In the genomic region with DNA sequence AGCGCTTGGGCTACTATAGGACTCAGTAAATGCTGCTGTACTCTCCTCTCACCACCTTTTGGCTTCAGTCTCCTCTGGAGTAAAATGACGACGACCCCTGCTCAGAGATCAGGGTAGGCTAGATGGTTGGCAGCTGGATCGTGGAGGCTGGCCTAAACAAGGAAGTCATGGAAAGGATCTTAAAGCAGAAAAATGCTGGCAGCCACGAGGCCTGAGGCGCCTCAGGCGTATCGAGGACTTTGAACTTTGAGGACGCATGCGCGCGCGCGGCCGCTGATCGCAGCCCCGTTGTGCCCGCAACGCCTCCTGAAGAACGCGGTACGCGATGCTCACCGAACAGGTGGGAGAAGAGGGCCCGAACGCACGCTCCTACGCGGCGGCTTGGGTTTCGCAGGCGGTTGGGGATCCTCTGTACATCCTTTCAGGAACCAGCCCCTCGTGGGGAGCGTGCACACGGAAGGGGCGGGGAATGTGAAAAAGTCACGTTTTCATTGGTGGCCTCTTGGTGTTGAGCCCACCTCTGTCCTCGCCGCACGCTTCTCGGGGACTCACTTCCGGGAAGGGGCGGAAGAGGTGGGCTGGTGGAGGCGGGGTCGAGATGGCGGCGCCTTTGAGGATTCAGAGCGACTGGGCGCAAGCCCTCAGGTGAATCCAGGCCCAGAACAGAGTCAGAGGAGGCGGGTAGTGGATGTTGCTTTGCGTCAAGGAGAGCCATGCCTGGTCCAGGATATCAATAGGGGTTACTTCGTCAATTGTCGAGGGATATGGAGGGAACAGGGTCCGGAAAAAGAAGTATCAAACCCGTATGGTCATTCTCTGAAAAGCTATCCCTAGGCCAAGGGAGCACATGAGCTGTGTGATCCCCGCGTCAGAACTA, we compare ENCODE assay signal across 8 cellular contexts. TPM values are rescaled to one million over a fixed set of nuclear protein-coding genes. Genes with fewer than 3 reads are reported as not detected.
A peak's percentile ranks its signal among the peaks of the same experiment; 100 is the strongest.
DNase-seq lines count a peak whose midpoint lies in the region; ATAC-seq, FAIRE-seq and TF ChIP-seq lines count a peak whose summit lies in the region.

A gene (minus strand): TSS at position 423 of the 877 bp plus-strand sequence. CDS start 3,468 bp downstream, outside the sequence.
A gene with protein sequence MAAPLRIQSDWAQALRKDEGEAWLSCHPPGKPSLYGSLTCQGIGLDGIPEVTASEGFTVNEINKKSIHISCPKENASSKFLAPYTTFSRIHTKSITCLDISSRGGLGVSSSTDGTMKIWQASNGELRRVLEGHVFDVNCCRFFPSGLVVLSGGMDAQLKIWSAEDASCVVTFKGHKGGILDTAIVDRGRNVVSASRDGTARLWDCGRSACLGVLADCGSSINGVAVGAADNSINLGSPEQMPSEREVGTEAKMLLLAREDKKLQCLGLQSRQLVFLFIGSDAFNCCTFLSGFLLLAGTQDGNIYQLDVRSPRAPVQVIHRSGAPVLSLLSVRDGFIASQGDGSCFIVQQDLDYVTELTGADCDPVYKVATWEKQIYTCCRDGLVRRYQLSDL (plus strand): TSS at position 576 of the 877 bp plus-strand sequence. CDS start 23 bp downstream, at position 599.

- H3K4me3 ChIP-seq in HUES64 (ENCODE audit: low read length) (peak within 1 kb of the TSS; percentile 93), OCI-LY1 (ENCODE audit: low read depth, low read length, poor library complexity, severe bottlenecking) (peak within 1 kb of the TSS; percentile 69)

- ATAC-seq in GM21447 (IDR thresholded peaks at IDR 0.05; ENCODE audit: unreplicated experiment), result peak; percentile 97

- H3K4me1 ChIP-seq in HUES64 (ENCODE audit: insufficient read depth, low read length), result peaks cover 15% of the 10 kb centered on the region; the same call in 1 of the 2 replicates
- peaks cover 28% of the 10 kb centered on the region for H3K4me1 ChIP-seq in OCI-LY1 (ENCODE audit: insufficient read depth, low read length, severe bottlenecking)

- H3K4me3 Mint-ChIP-seq in Calu3 (ENCODE audit: low read depth, unreplicated experiment), result peak within 1 kb of the TSS; percentile 92
- peak within 1 kb of the TSS; percentile 97 for H3K4me3 Mint-ChIP-seq in mesothelial cell of epicardium

- H3K9me3 Mint-ChIP-seq in Calu3 (ENCODE audit: low read depth, unreplicated experiment) (no peaks in the 10 kb centered on the region), mesothelial cell of epicardium (no peaks in the 10 kb centered on the region)

- H3K9ac ChIP-seq in HUES64 (ENCODE audit: low read depth, low read length) (peak within 1 kb of the TSS; percentile 97), OCI-LY1 (ENCODE audit: low read length) (peak within 1 kb of the TSS; percentile 86)

- H4K20me1 ChIP-seq in OCI-LY1 (ENCODE audit: insufficient read depth, low read length), result no peaks in the 10 kb centered on the region

- peak within 1 kb of the TSS; percentile 98 for H3K27ac ChIP-seq in HUES64 (ENCODE audit: low read depth, low read length)
- H3K27ac ChIP-seq in OCI-LY1 (ENCODE audit: low read depth, low read length, poor library complexity, severe bottlenecking), result peak within 1 kb of the TSS; percentile 84

- CTCF ChIA-PET in Calu3 (lab: Charles Lee), result no interaction called here

- H3K36me3 Mint-ChIP-seq in Calu3 (ENCODE audit: insufficient read depth, unreplicated experiment) (peaks cover 42% of the 10 kb centered on the region), mesothelial cell of epicardium (peaks cover 8% of the 10 kb centered on the region)

- H3K27ac Mint-ChIP-seq in Calu3 (ENCODE audit: unreplicated experiment) (peak within 1 kb of the TSS; percentile 93), mesothelial cell of epicardium (peak within 1 kb of the TSS; percentile 99)

- DNase-seq in Calu3 (peak; percentile 93), mesothelial cell of epicardium (ENCODE audit: low spot score in 2 of 2, unreplicated experiment in 2 of 2) (peak; percentile 88 to 92)
- DNase-seq in activated CD8-positive, alpha-beta memory T cell treated with anti-CD3 and anti-CD28 coated beads, Interleukin-2, amount 50 U/mL, for 4 hours, result peak; percentile 90
- peak; percentile 92 to 94 for DNase-seq in stimulated activated CD8-positive, alpha-beta memory T cell treated with anti-CD3 and anti-CD28 coated beads, Interleukin-15, amount 100 ng/mL, for 48 hours (ENCODE audit: low read depth in 2 of 2)

- no peaks in the 10 kb centered on the region for H3K9me3 ChIP-seq in HUES64 (ENCODE audit: insufficient read depth, low read depth, low read length)
- H3K9me3 ChIP-seq in OCI-LY1 (ENCODE audit: low read length), result no peaks in the 10 kb centered on the region

- no peaks in the 10 kb centered on the region for H3K9me2 ChIP-seq in OCI-LY1 (ENCODE audit: low read depth, low read length)

- peak; percentile 59 for FAIRE-seq in endometrium (lab: Jason Lieb, UNC)

- BruUV-seq in Calu3 (replicated peaks; lab: Mats Ljungman, UMichigan), result no TSS peak

- no peak within 1 kb of the TSS for H2AFZ ChIP-seq in OCI-LY1 (ENCODE audit: low read length)

- peak within 1 kb of the TSS; percentile 88 for H3K4me2 ChIP-seq in OCI-LY1 (ENCODE audit: low read length)

- TF ChIP-seq CTCF in Calu3 (IDR thresholded peaks at IDR 0.05; ENCODE audit: unreplicated experiment) (no peak), OCI-LY1 (IDR thresholded peaks at IDR 0.05; ENCODE audit: low read length) (no peak), mesothelial cell of epicardium (IDR thresholded peaks at IDR 0.05; ENCODE audit: unreplicated experiment) (no peak)

- H3K27me3 Mint-ChIP-seq in Calu3 (ENCODE audit: unreplicated experiment) (no peaks in the 10 kb centered on the region), mesothelial cell of epicardium (ENCODE audit: low read depth) (no peaks in the 10 kb centered on the region)

- H3K4me1 Mint-ChIP-seq in Calu3 (ENCODE audit: low read depth, unreplicated experiment), result peaks cover 21% of the 10 kb centered on the region
- H3K4me1 Mint-ChIP-seq in mesothelial cell of epicardium, result peaks cover 25% of the 10 kb centered on the region

- peaks cover 48% of the 10 kb centered on the region for H3K36me3 ChIP-seq in HUES64 (ENCODE audit: insufficient read depth, low read length)
- H3K36me3 ChIP-seq in OCI-LY1 (ENCODE audit: insufficient read depth, low read length), result peaks cover 40% of the 10 kb centered on the region

- H3K27me3 ChIP-seq in HUES64 (ENCODE audit: insufficient read depth, low read length), result no peaks in the 10 kb centered on the region
- no peaks in the 10 kb centered on the region for H3K27me3 ChIP-seq in OCI-LY1 (ENCODE audit: insufficient read depth, low read length)

- intact Hi-C loops in Calu3 (cut with micrococcal nuclease; ENCODE audit: unreplicated experiment), result no loop called here

- no peaks in the 10 kb centered on the region for H3F3A ChIP-seq in OCI-LY1 (ENCODE audit: insufficient read depth, low read length)

- WGBS in HUES64, result under 1% methylated on average over 57 of the region's 57 CpGs

- peaks cover 25% of the 10 kb centered on the region for H3K79me2 ChIP-seq in OCI-LY1 (ENCODE audit: insufficient read depth, low read length)

RNA-seq across cellular contexts. Expression of the first gene that starts in this region (rescaled TPM):
- total RNA-seq in Calu3 (2022) (82.5 and 93.0 TPM in 2 replicates), mesothelial cell of epicardium (61.3 to 64.0 TPM (median 63.1 TPM) in 3 replicates)
- 102 TPM for polyA plus RNA-seq in HUES64 (2013, experiment 1 of 2)
- polyA plus RNA-seq in HUES64 (2013, experiment 2 of 2), result 93.8 TPM

RNA-seq across cellular contexts. Expression of the second gene that starts in this region (rescaled TPM):
- total RNA-seq in Calu3 (2022) (23.0 and 24.4 TPM in 2 replicates), mesothelial cell of epicardium (31.7 to 35.8 TPM (median 34.6 TPM) in 3 replicates)
- 13.2 TPM for polyA plus RNA-seq in HUES64 (2013, experiment 1 of 2)
- 22.6 TPM for polyA plus RNA-seq in HUES64 (2013, experiment 2 of 2)

Comparison
In these comparisons a context has a peak if more than half of its experiments do, and no peak if none do; other contexts are left out.
1. Peak in every context shown above with its lines: DNase-seq, ATAC-seq, H3K4me3 ChIP-seq and H3K27ac ChIP-seq.